Comparison of ENCODE assay signal across 8 cellular contexts in the genomic region with DNA sequence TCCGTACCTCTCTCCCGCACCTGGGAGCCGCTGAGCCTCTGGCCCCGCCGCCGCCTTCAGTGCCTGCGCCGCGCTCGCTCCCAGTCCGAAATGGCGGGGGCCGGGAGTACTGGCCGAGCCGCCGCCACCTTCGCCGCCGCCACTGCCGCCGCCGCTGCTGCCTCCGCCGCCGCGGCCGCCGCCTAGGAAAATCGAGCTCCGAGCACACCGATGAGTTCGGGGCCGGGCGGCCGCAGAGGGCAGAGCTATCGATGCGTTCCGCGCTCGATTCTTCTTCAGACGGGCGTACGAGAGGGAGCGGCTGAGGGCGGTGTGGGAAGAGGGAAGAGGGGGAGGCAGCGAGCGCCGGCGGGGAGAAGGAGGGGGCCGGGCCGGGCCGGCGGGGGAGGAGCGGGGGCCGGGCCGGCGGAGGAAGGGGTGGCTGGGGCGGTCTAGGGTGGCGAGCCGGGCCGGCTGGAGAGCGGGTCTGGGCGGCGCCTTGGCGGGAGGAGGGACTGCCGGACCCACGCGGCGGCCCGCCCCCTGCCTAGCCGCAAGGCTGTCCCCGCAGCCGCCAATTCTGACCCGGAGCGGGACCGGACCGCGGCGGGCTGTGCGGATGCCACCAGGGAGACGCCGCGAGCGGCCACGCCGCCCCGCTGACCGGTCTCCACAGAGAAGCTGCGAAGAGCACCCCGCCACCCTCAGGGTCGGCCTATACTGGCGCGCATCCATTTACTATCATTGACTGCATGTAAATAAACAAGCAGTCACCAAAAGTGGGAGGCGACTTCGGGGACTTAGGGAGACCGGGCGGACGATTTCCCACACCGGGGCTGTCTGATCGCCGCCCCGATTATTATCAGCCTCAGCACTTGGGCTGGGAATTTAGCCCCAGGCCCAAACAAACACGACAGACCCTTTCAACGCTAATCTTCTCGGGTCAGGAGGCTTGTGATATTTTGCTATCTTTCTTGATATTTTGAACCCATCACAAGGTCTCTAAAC. TPM values are rescaled to one million over a fixed set of nuclear protein-coding genes. Genes with fewer than 3 reads are reported as not detected.
DNase-seq lines count a peak whose midpoint lies in the region; ATAC-seq and TF ChIP-seq lines count a peak whose summit lies in the region.

A gene (minus strand): TSS at position 186 of the 987 bp plus-strand sequence.

- H3K27ac Mint-ChIP-seq in activated B cell treated with CpG ODN at 0.5 μM for 24 hours (peak within 1 kb of the TSS; percentile 95), immature natural killer cell (peak within 1 kb of the TSS; percentile 89 to 96 (median 94))

- no peaks in the 10 kb centered on the region for H3K9me3 Mint-ChIP-seq in activated B cell treated with CpG ODN at 0.5 μM for 24 hours
- H3K9me3 Mint-ChIP-seq in immature natural killer cell = no peaks in the 10 kb centered on the region

- CTCF ChIA-PET in activated B cell treated with CpG ODN at 0.5 μM for 24 hours (lab: Charles Lee) = interaction anchor here (1.0 kb wide), 1 partner anchor 10 kb away, joined by 4 read pairs; no protein-coding TSS in a partner anchor

- intact Hi-C loops in activated B cell treated with CpG ODN at 0.5 μM for 24 hours (cut with micrococcal nuclease) = loop anchor here (1.0 to 5.0 kb wide), 12 partner anchors 8 to 1581 kb away; a partner anchor contains a TSS

- peak; percentile 79 for ATAC-seq in GM19023 (IDR thresholded peaks at IDR 0.05; ENCODE audit: unreplicated experiment)
- ATAC-seq in HG03196 (IDR thresholded peaks at IDR 0.05; ENCODE audit: unreplicated experiment) = peak; percentile 81
- ATAC-seq in activated B cell treated with CpG ODN at 0.5 μM for 24 hours (ENCODE audit: low read depth) = peak; percentile 85

- peaks cover 48% of the 10 kb centered on the region for H3K4me1 Mint-ChIP-seq in activated B cell treated with CpG ODN at 0.5 μM for 24 hours
- peaks cover 23 to 37% of the 10 kb centered on the region in 2 donors for H3K4me1 Mint-ChIP-seq in immature natural killer cell

- H3K4me3 Mint-ChIP-seq in activated B cell treated with CpG ODN at 0.5 μM for 24 hours (peak within 1 kb of the TSS; percentile 95), immature natural killer cell (peak within 1 kb of the TSS; percentile 87 to 93 (median 91))

- no peak for TF ChIP-seq CTCF in activated B cell treated with CpG ODN at 0.5 μM for 24 hours (IDR thresholded peaks at IDR 0.05)
- TF ChIP-seq CTCF in cardiac fibroblast (IDR thresholded peaks at IDR 0.05; ENCODE audit: low read depth, low read length) = no peak

- H3K4me3 ChIP-seq in cardiac fibroblast (replicated peaks in 1 of 2; ENCODE audit: low read depth in 2 of 2, low read length in 2 of 2) = peak within 1 kb of the TSS; percentile 71 to 86

- H3K36me3 Mint-ChIP-seq in activated B cell treated with CpG ODN at 0.5 μM for 24 hours (ENCODE audit: low read depth) (peaks cover 18% of the 10 kb centered on the region), immature natural killer cell (peaks cover 0 to 4% (median 0%) of the 10 kb centered on the region in 3 donors)

- POLR2A ChIA-PET in activated B cell treated with CpG ODN at 0.5 μM for 24 hours (lab: Charles Lee) = interaction anchor here (0.5 to 3.2 kb wide), 16 partner anchors 10 to 989 kb away, joined by 3 to 29 read pairs (median 4); a partner anchor contains a TSS

- H3K27me3 Mint-ChIP-seq in activated B cell treated with CpG ODN at 0.5 μM for 24 hours = no peaks in the 10 kb centered on the region
- H3K27me3 Mint-ChIP-seq in immature natural killer cell (ENCODE audit: low read depth in 3 of 3) = peaks cover 3 to 10% (median 5%) of the 10 kb centered on the region in 3 donors

- DNase-seq in AG08396 (ENCODE audit: low spot score) = peak; percentile 95
- peak; percentile 95 for DNase-seq in NCI-H226
- peak; percentile 88 for DNase-seq in activated B cell treated with CpG ODN at 0.5 μM for 24 hours
- DNase-seq in cardiac fibroblast (ENCODE audit: low read depth in 2 of 2) = peak; percentile 98 to 99
- peak; percentile 89 to 91 (median 91) for DNase-seq in immature natural killer cell
- peak; percentile 91 for DNase-seq in smooth muscle cell of the brain vasculature (ENCODE audit: low read depth, low spot score)

RNA-seq across cellular contexts. Expression of the gene that starts here (rescaled TPM):
- 43.3 and 45.8 TPM in 2 replicates for total RNA-seq in activated B cell treated with CpG ODN at 0.5 μM for 24 hours
- polyA plus RNA-seq in immature natural killer cell = 10 to 100 TPM; 30.0 to 54.0 (median 33.9) TPM

Comparison
In these comparisons a context has a peak if more than half of its experiments do, and no peak if none do; other contexts are left out.
1. Peak in every context shown above with its lines: DNase-seq, ATAC-seq and H3K4me3 ChIP-seq.